ENCODE assay signal across 20 cellular contexts in genomic region chr3:61448378-61448777, GRCh38.
DNase-seq lines count a peak whose midpoint lies in the region; ATAC-seq and TF ChIP-seq lines count a peak whose summit lies in the region.
"Had no signal": no experiment of that assay in that cellular context is flagged by ENCODE, and none has a peak within 500 bp of the region (broad histone marks: within the 10 kb centered on the region; RNA-seq: fewer than 3 reads in every experiment).

No MANE protein-coding gene starts in this region.

- TF ChIP-seq POLR2A in breast epithelium (IDR thresholded peaks at IDR 0.05) (no peak), gastrocnemius medialis (IDR thresholded peaks at IDR 0.05) (no peak)

- no peak overlapping the region for H3K4me3 Mint-ChIP-seq in MCF 10A (ENCODE audit: unreplicated experiment)
- H3K4me3 Mint-ChIP-seq: CD8-positive, alpha-beta memory T cell had no signal

- no peak overlapping the region for H3K4me3 ChIP-seq in breast epithelium
- H3K4me3 ChIP-seq in fibroblast of pulmonary artery (replicated peaks; ENCODE audit: low read depth, low read length): no peak overlapping the region
- H3K4me3 ChIP-seq in right atrium auricular region: no peak overlapping the region
- H3K4me3 ChIP-seq in gastrocnemius medialis: no peak overlapping the region
- H3K4me3 ChIP-seq: PC-9 had no signal

- peak overlapping the region; percentile 96 for H3K27ac Mint-ChIP-seq in MCF 10A (ENCODE audit: low read depth, unreplicated experiment)
- H3K27ac Mint-ChIP-seq: CD8-positive, alpha-beta memory T cell had no signal

- H3K27me3 Mint-ChIP-seq in MCF 10A (ENCODE audit: insufficient read depth, unreplicated experiment): no peaks in the 10 kb centered on the region

- peak; percentile 98 for ATAC-seq in gastrocnemius medialis
- no peak for ATAC-seq in HG02642 (IDR thresholded peaks at IDR 0.05; ENCODE audit: poor library complexity, unreplicated experiment)

- no peaks in the 10 kb centered on the region for H3K36me3 ChIP-seq in breast epithelium
- H3K36me3 ChIP-seq in right atrium auricular region: no peaks in the 10 kb centered on the region
- H3K36me3 ChIP-seq in gastrocnemius medialis: no peaks in the 10 kb centered on the region

- peaks cover 65% of the 10 kb centered on the region for H3K4me1 Mint-ChIP-seq in MCF 10A (ENCODE audit: insufficient read depth, unreplicated experiment)
- H3K4me1 Mint-ChIP-seq: CD8-positive, alpha-beta memory T cell had no signal

- H3K27me3 ChIP-seq in breast epithelium (no peaks in the 10 kb centered on the region), right atrium auricular region (no peaks in the 10 kb centered on the region), gastrocnemius medialis (no peaks in the 10 kb centered on the region)

- TF ChIP-seq CTCF in MCF 10A (IDR thresholded peaks at IDR 0.05; ENCODE audit: unreplicated experiment) (no peak), breast epithelium (IDR thresholded peaks at IDR 0.05) (no peak), fibroblast of pulmonary artery (IDR thresholded peaks at IDR 0.05; ENCODE audit: low read length, missing control alignments) (no peak), right atrium auricular region (IDR thresholded peaks at IDR 0.05) (no peak), gastrocnemius medialis (IDR thresholded peaks at IDR 0.05 in 4 of 5, conservative IDR thresholded peaks at IDR 0.05 in 1 of 5) (no peak)

- peaks cover 5% of the 10 kb centered on the region for H3K9me3 Mint-ChIP-seq in MCF 10A (ENCODE audit: unreplicated experiment)
- H3K9me3 Mint-ChIP-seq: CD8-positive, alpha-beta memory T cell had no signal

- H3K27ac ChIP-seq in breast epithelium (no peak overlapping the region), right atrium auricular region (peak overlapping the region; percentile 21 to 84), gastrocnemius medialis (peak overlapping the region; percentile 71 to 80 (median 76))
- H3K27ac ChIP-seq: 22Rv1, PC-9 had no signal

- H3K36me3 Mint-ChIP-seq in MCF 10A (ENCODE audit: insufficient read depth, unreplicated experiment): peaks cover 12% of the 10 kb centered on the region
- H3K36me3 Mint-ChIP-seq: CD8-positive, alpha-beta memory T cell had no signal

- CTCF ChIA-PET in MCF 10A (lab: Yijun Ruan, JAX): interaction anchor here (1.2 kb wide), 1 partner anchor 82 kb away, joined by 4 read pairs; no protein-coding TSS in a partner anchor

- in situ Hi-C loops in gastrocnemius medialis (cut with MboI; ENCODE audit: low sequenced_read_pairs in 4 of 4): no loop called here

- intact Hi-C loops in MCF 10A (cut with micrococcal nuclease) (no loop called here), breast epithelium (cut with DNase I; ENCODE audit: low total_unique reads) (no loop called here), gastrocnemius medialis (cut with DNase I; ENCODE audit: low total_unique reads) (loop anchor here (5.0 kb wide), 1 partner anchor 474 kb away; no protein-coding TSS in a partner anchor), posterior vena cava (cut with DNase I) (no loop called here)

- H3K4me1 ChIP-seq in breast epithelium: no peaks in the 10 kb centered on the region
- peaks cover 0 to 15% of the 10 kb centered on the region in 2 donors for H3K4me1 ChIP-seq in right atrium auricular region
- peaks cover 24 to 34% of the 10 kb centered on the region in 2 donors for H3K4me1 ChIP-seq in gastrocnemius medialis

- H3K9me3 ChIP-seq in breast epithelium: no peaks in the 10 kb centered on the region
- H3K9me3 ChIP-seq in right atrium auricular region: no peaks in the 10 kb centered on the region
- no peaks in the 10 kb centered on the region for H3K9me3 ChIP-seq in gastrocnemius medialis

- POLR2A ChIA-PET in MCF 10A (lab: Yijun Ruan, JAX): interaction anchor here (0.6 kb wide), 1 partner anchor 11 kb away, joined by 3 read pairs; no protein-coding TSS in a partner anchor

- DNase-seq in MCF 10A (ENCODE audit: unreplicated experiment): peak; percentile 60
- no peak for DNase-seq in breast epithelium (ENCODE audit: low spot score in 2 of 2)
- DNase-seq in fibroblast of pulmonary artery (ENCODE audit: low read depth): peak; percentile 27
- DNase-seq in right atrium auricular region (ENCODE audit: low spot score): no peak
- peak; percentile 12 to 50 for DNase-seq in gastrocnemius medialis
- DNase-seq in NCI-H2196 (lab: John Stamatoyannopoulos, UW; ENCODE audit: unreplicated experiment): no peak
- no peak for DNase-seq in posterior vena cava (ENCODE audit: low spot score)
- DNase-seq: ACHN; C1 segment of cervical spinal cord; CD8-positive, alpha-beta memory T cell; Kasumi-1; MM.1S; NCI-H1048; NCI-H1417 treated with DMSO at 0.1 percent for 48 hours; NCI-H187; PC-9; RPMI8226; SIG-M5 had no signal

- no TSS peak for BruUV-seq in MCF 10A (replicated peaks; lab: Mats Ljungman, UMichigan)

Comparison
In these comparisons a context has a peak if more than half of its experiments do, and no peak if none do; other contexts are left out.
1. DNase-seq: peak in MCF 10A (single experiment), fibroblast of pulmonary artery (single experiment) and gastrocnemius medialis (2 of 2); none in breast epithelium (0 of 2), right atrium auricular region (single experiment), NCI-H2196 (single experiment) and posterior vena cava (single experiment).
2. H3K27ac ChIP-seq: peak in right atrium auricular region (2 of 2) and gastrocnemius medialis (4 of 4); none in breast epithelium (0 of 2).